ENCODE assay signal across 18 cellular contexts in genomic region chr16:7344806-7345416, GRCh38. TPM values are rescaled to one million over a fixed set of nuclear protein-coding genes. Genes with fewer than 3 reads are reported as not detected.
DNase-seq lines count a peak whose midpoint lies in the region; ATAC-seq and TF ChIP-seq lines count a peak whose summit lies in the region.
"Had no signal": no experiment of that assay in that cellular context is flagged by ENCODE, and none has a peak within 500 bp of the region (broad histone marks: within the 10 kb centered on the region; RNA-seq: fewer than 3 reads in every experiment).

No MANE protein-coding gene starts in this region.

- H3K36me3 ChIP-seq in SK-N-SH (replicated peaks in 1 of 2; ENCODE audit: control insufficient read depth in 1 of 2, insufficient read depth in 2 of 2, low read length in 1 of 2), result no peaks in the 10 kb centered on the region
- no peaks in the 10 kb centered on the region for H3K36me3 ChIP-seq in endodermal cell (ENCODE audit: control insufficient read depth, insufficient read depth, low read length)
- no peaks in the 10 kb centered on the region for H3K36me3 ChIP-seq in right atrium auricular region
- H3K36me3 ChIP-seq in H7 (replicated peaks; ENCODE audit: control insufficient read depth, insufficient read depth, low read length), result no peaks in the 10 kb centered on the region

- peaks cover 9% of the 10 kb centered on the region for H3K27me3 Mint-ChIP-seq in endodermal cell (ENCODE audit: insufficient read depth)
- H3K27me3 Mint-ChIP-seq in mesothelial cell of epicardium (ENCODE audit: low read depth), result no peaks in the 10 kb centered on the region

- peaks cover 19% of the 10 kb centered on the region for H3K4me1 Mint-ChIP-seq in endodermal cell
- H3K4me1 Mint-ChIP-seq in mesothelial cell of epicardium, result no peaks in the 10 kb centered on the region

- H3K9me3 ChIP-seq in SK-N-SH (no peaks in the 10 kb centered on the region), endodermal cell (ENCODE audit: control insufficient read depth, low read length) (no peaks in the 10 kb centered on the region), right atrium auricular region (no peaks in the 10 kb centered on the region)

- H3K4me1 ChIP-seq in SK-N-SH (ENCODE audit: control insufficient read depth in 1 of 2, insufficient read depth in 2 of 2, low read depth in 1 of 2, low read length in 1 of 2) (peaks cover 0 to 11% of the 10 kb centered on the region in 2 experiments; a peak in 1 of 4 replicates), endodermal cell (ENCODE audit: control insufficient read depth, insufficient read depth, low read length) (peaks cover 3% of the 10 kb centered on the region), right atrium auricular region (peaks cover 0 to 22% of the 10 kb centered on the region in 2 donors)

- H3K36me3 Mint-ChIP-seq in endodermal cell (ENCODE audit: low read depth) (no peaks in the 10 kb centered on the region), mesothelial cell of epicardium (no peaks in the 10 kb centered on the region)

- H3K27ac ChIP-seq in SK-N-SH (ENCODE audit: low read depth in 2 of 2, low read length in 1 of 2) (peak overlapping the region in 1 of 2 experiments; percentile 80; a peak in 2 of 4 replicates), endodermal cell (ENCODE audit: low read depth, low read length) (peak overlapping the region; percentile 74), right atrium auricular region (peak overlapping the region; percentile 69 to 78), substantia nigra (ENCODE audit: low read depth, low read length, poor library complexity, severe bottlenecking) (no peak overlapping the region)
- H3K27ac ChIP-seq: C4-2B had no signal

- H3K9me3 Mint-ChIP-seq in endodermal cell (no peaks in the 10 kb centered on the region), mesothelial cell of epicardium (no peaks in the 10 kb centered on the region)

- no peak overlapping the region for H3K4me2 ChIP-seq in SK-N-SH

- H3K79me2 ChIP-seq in SK-N-SH (ENCODE audit: insufficient read depth), result no peaks in the 10 kb centered on the region

- H3F3A ChIP-seq in SK-N-SH (replicated peaks; ENCODE audit: insufficient read depth), result no peaks in the 10 kb centered on the region

- no peak for TF ChIP-seq EP300 in SK-N-SH (IDR thresholded peaks at IDR 0.05; ENCODE audit: borderline replicate concordance in 1 of 2, low read depth in 1 of 2, low read length in 1 of 2)

- POLR2A ChIA-PET in SK-N-SH (lab: Yijun Ruan, JAX), result interaction anchor here (1.4 kb wide), 1 partner anchor 10 kb away, joined by 4 read pairs; no protein-coding TSS in a partner anchor

- no peak overlapping the region for H3K4me3 Mint-ChIP-seq in endodermal cell
- H3K4me3 Mint-ChIP-seq in mesothelial cell of epicardium, result no peak overlapping the region

- DNase-seq in SK-N-SH (peak; percentile 23), endodermal cell (no peak), right atrium auricular region (ENCODE audit: low spot score) (no peak), NCI-H524 treated with DMSO at 0.1 percent for 48 hours (lab: John Stamatoyannopoulos, UW) (no peak), H7 (no peak), mesothelial cell of epicardium (ENCODE audit: low spot score in 2 of 2, unreplicated experiment in 2 of 2) (no peak), substantia nigra (lab: John Stamatoyannopoulos, UW) (no peak)
- DNase-seq: GF-D8, NCI-H1417 treated with DMSO at 0.1 percent for 48 hours, NCI-H2029 treated with DMSO at 0.1 percent for 48 hours, NCI-H510A treated with DMSO at 0.1 percent for 48 hours, RPMI8226 had no signal

- no peak overlapping the region for H3K27ac Mint-ChIP-seq in endodermal cell
- H3K27ac Mint-ChIP-seq in mesothelial cell of epicardium, result no peak overlapping the region

- WGBS in SK-N-SH (ENCODE audit: low lambda C conversion rate), result 45% methylated on average over 16 of the region's 16 CpGs
- WGBS in endodermal cell (ENCODE audit: insufficient coverage in 1 of 2, insufficient read length in 1 of 2), 2 experiments, result 73 to 87% methylated on average over 7 to 16 of the region's 16 CpGs

- H3K27me3 ChIP-seq in SK-N-SH (ENCODE audit: insufficient read depth), result no peaks in the 10 kb centered on the region
- no peaks in the 10 kb centered on the region for H3K27me3 ChIP-seq in endodermal cell (ENCODE audit: control insufficient read depth, insufficient read depth, low read length, poor library complexity, severe bottlenecking)
- no peaks in the 10 kb centered on the region for H3K27me3 ChIP-seq in right atrium auricular region
- H3K27me3 ChIP-seq in H7 (ENCODE audit: control insufficient read depth, insufficient read depth, low read length), result no peaks in the 10 kb centered on the region

- H2AFZ ChIP-seq in SK-N-SH (ENCODE audit: low read depth), result no peak overlapping the region

- H3K9me2 ChIP-seq in SK-N-SH, result no peaks in the 10 kb centered on the region

- no peak overlapping the region for H3K4me3 ChIP-seq in SK-N-SH (ENCODE audit: low read depth in 2 of 2, low read length in 1 of 2)
- H3K4me3 ChIP-seq in endodermal cell (ENCODE audit: low read length), result no peak overlapping the region
- H3K4me3 ChIP-seq in right atrium auricular region, result peak overlapping the region in 1 of 2 donors; percentile 3
- no peak overlapping the region for H3K4me3 ChIP-seq in H7 (ENCODE audit: insufficient read depth, low read depth, low read length)
- H3K4me3 ChIP-seq: K562 had no signal

- H3K9ac ChIP-seq in SK-N-SH (no peak overlapping the region), endodermal cell (ENCODE audit: extremely low read depth, low read length, poor library complexity, severe bottlenecking) (no peak overlapping the region)

- TF ChIP-seq CTCF in SK-N-SH (IDR thresholded peaks at IDR 0.05), result no peak
- no peak for TF ChIP-seq CTCF in endodermal cell (conservative IDR thresholded peaks at IDR 0.05)
- no peak for TF ChIP-seq CTCF in right atrium auricular region (IDR thresholded peaks at IDR 0.05)
- TF ChIP-seq CTCF in mesothelial cell of epicardium (IDR thresholded peaks at IDR 0.05; ENCODE audit: unreplicated experiment), result no peak

- H4K20me1 ChIP-seq in SK-N-SH (ENCODE audit: insufficient read depth), result no peaks in the 10 kb centered on the region

- CTCF ChIA-PET in SK-N-SH (lab: Yijun Ruan, JAX), result interaction anchor here (0.6 to 1.2 kb wide), 3 partner anchors 31 to 479 kb away, joined by 3 read pairs; no protein-coding TSS in a partner anchor

- no peak for TF ChIP-seq RAD21 in SK-N-SH (IDR thresholded peaks at IDR 0.05; ENCODE audit: low read length)

- ATAC-seq in SK-N-SH treated with all-trans-retinoic acid at 6 μM for 48 hours, result no peak
- ATAC-seq: HCT116, K562 had no signal

TF ChIP-seq in SK-N-SH, 30 proteins besides CTCF, POLR2A, EP300 and RAD21 (continues in another document):
- TF ChIP-seq FOXJ3 (CRISPR knock-in tag; IDR thresholded peaks at IDR 0.05), result no peak
- TF ChIP-seq YY1 (IDR thresholded peaks at IDR 0.05; ENCODE audit: low read depth), result no peak
- TF ChIP-seq, protein P1, sequence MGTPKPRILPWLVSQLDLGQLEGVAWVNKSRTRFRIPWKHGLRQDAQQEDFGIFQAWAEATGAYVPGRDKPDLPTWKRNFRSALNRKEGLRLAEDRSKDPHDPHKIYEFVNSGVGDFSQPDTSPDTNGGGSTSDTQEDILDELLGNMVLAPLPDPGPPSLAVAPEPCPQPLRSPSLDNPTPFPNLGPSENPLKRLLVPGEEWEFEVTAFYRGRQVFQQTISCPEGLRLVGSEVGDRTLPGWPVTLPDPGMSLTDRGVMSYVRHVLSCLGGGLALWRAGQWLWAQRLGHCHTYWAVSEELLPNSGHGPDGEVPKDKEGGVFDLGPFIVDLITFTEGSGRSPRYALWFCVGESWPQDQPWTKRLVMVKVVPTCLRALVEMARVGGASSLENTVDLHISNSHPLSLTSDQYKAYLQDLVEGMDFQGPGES (IDR thresholded peaks at IDR 0.05; ENCODE audit: low read depth, low read length), result no peak
- TF ChIP-seq FOXM1 (IDR thresholded peaks at IDR 0.05; ENCODE audit: low read depth), result no peak
- TF ChIP-seq RXRA (IDR thresholded peaks at IDR 0.05; ENCODE audit: borderline replicate concordance, low read depth), result no peak
- no peak for TF ChIP-seq TAF1 (IDR thresholded peaks at IDR 0.05; ENCODE audit: borderline replicate concordance, low read depth, low read length)
- TF ChIP-seq MEF2A (IDR thresholded peaks at IDR 0.05; ENCODE audit: borderline replicate concordance, low read depth), result no peak
- TF ChIP-seq TCF12 (IDR thresholded peaks at IDR 0.05), result no peak
- no peak for TF ChIP-seq TEAD4 (IDR thresholded peaks at IDR 0.05; ENCODE audit: borderline replicate concordance, insufficient read depth)
- no peak for TF ChIP-seq GABPA (IDR thresholded peaks at IDR 0.05; ENCODE audit: low read depth)

TF ChIP-seq in SK-N-SH treated with all-trans-retinoic acid at 6 μM for 48 hours, 23 proteins besides CTCF, POLR2A, EP300 and RAD21 (continues in another document):
- TF ChIP-seq, protein P2, sequence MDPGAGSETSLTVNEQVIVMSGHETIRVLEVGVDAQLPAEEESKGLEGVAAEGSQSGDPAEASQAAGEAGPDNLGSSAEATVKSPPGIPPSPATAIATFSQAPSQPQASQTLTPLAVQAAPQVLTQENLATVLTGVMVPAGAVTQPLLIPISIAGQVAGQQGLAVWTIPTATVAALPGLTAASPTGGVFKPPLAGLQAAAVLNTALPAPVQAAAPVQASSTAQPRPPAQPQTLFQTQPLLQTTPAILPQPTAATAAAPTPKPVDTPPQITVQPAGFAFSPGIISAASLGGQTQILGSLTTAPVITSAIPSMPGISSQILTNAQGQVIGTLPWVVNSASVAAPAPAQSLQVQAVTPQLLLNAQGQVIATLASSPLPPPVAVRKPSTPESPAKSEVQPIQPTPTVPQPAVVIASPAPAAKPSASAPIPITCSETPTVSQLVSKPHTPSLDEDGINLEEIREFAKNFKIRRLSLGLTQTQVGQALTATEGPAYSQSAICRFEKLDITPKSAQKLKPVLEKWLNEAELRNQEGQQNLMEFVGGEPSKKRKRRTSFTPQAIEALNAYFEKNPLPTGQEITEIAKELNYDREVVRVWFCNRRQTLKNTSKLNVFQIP (CRISPR knock-in tag; IDR thresholded peaks at IDR 0.05; ENCODE audit: borderline replicate concordance, low read depth), result no peak
- TF ChIP-seq RARB (CRISPR knock-in tag; IDR thresholded peaks at IDR 0.05) (no peak), ZFP30 (CRISPR knock-in tag; IDR thresholded peaks at IDR 0.05) (no peak)

RNA-seq across cellular contexts. Expression of gene RBFOX1, which starts 12.3 kb away (rescaled TPM):
- polyA plus RNA-seq in SK-N-SH (2012; rRNA removed), result not detected in 2 replicates
- polyA plus RNA-seq in SK-N-SH (2012; cell fraction: cytosol; rRNA removed), result not detected in 2 replicates
- not detected in 2 replicates for polyA plus RNA-seq in SK-N-SH (2012; cell fraction: nucleus; rRNA removed)
- total RNA-seq in endodermal cell (1 to 10 TPM; 2.6 to 2.7 TPM), right atrium auricular region (10 to 100 TPM; 30.4 to 33.0 TPM), mesothelial cell of epicardium (0.11 to 1.2 TPM (median 0.67 TPM) in 3 replicates)
- polyA plus RNA-seq in endodermal cell (2013, experiment 1 of 2), result 6.1 TPM
- polyA plus RNA-seq in endodermal cell (2013, experiment 2 of 2), result 5.1 TPM
- total RNA-seq in H7 (2014; rRNA removed; shearing (Covaris generic)), result 0.14 and 3.9 TPM in 2 replicates
- total RNA-seq: Daoy, K562, SK-MEL-5 had no signal
